23 cellular contexts compared by ENCODE assay signal in genomic region chr2:237170017-237170416, GRCh38.
DNase-seq lines count a peak whose midpoint lies in the region; ATAC-seq and TF ChIP-seq lines count a peak whose summit lies in the region.
"Had no signal": no experiment of that assay in that cellular context is flagged by ENCODE, and none has a peak within 500 bp of the region (broad histone marks: within the 10 kb centered on the region; RNA-seq: fewer than 3 reads in every experiment).

No MANE protein-coding gene starts in this region.

- H3K9me3 Mint-ChIP-seq in activated T-helper 17 cell treated with anti-CD3 and anti-CD28 coated beads, Interleukin-2, amount 50 U/mL, for 72 hours = no peaks in the 10 kb centered on the region
- H3K9me3 Mint-ChIP-seq: natural killer cell treated with Interleukin-12 subunit alpha and Interleukin-12 subunit beta and Interleukin-15 and Interleukin-18, amount 100 ng/mL, for 72 hours had no signal

- peaks cover 32% of the 10 kb centered on the region for H3K27me3 Mint-ChIP-seq in activated T-helper 17 cell treated with anti-CD3 and anti-CD28 coated beads, Interleukin-2, amount 50 U/mL, for 72 hours

- no peaks in the 10 kb centered on the region for H3K27me3 ChIP-seq in esophagus squamous epithelium
- H3K27me3 ChIP-seq in suprapubic skin = no peaks in the 10 kb centered on the region
- H3K27me3 ChIP-seq: adrenal gland, SJSA1, upper lobe of right lung had no signal

- H3K4me1 Mint-ChIP-seq in activated T-helper 17 cell treated with anti-CD3 and anti-CD28 coated beads, Interleukin-2, amount 50 U/mL, for 72 hours = no peaks in the 10 kb centered on the region
- H3K4me1 Mint-ChIP-seq: CD4-positive, CD25-positive, alpha-beta regulatory T cell had no signal

- DNase-seq in GM04503 (ENCODE audit: low read depth) = peak; percentile 40
- DNase-seq in esophagus squamous epithelium (lab: John Stamatoyannopoulos, UW) = no peak
- DNase-seq in left ventricle myocardium superior = no peak
- no peak for DNase-seq in suprapubic skin (ENCODE audit: low spot score in 2 of 2)
- DNase-seq: activated CD4-positive, alpha-beta T cell treated with anti-CD3 and anti-CD28 coated beads, Interleukin-2, amount 50 U/mL, for 1 hour; activated naive CD4-positive, alpha-beta T cell; activated T-cell treated with anti-CD3 and anti-CD28 coated beads, Interleukin-2, amount 50 U/mL, for 4 hours; adrenal gland; CD4-positive, CD25-positive, alpha-beta regulatory T cell; GOT3; NCI-H1092; NCI-H1930; NCI-H526 treated with DMSO at 0.1 percent for 48 hours; retina; spleen; stimulated activated CD4-positive, alpha-beta T cell treated with anti-CD3 and anti-CD28 coated beads, Interleukin-2, amount 100 ng/mL, for 48 hours; upper lobe of right lung had no signal

- H3K9me3 ChIP-seq in esophagus squamous epithelium (peaks cover 0 to 6% (median 3%) of the 10 kb centered on the region in 3 donors), suprapubic skin (no peaks in the 10 kb centered on the region)
- H3K9me3 ChIP-seq: adrenal gland, upper lobe of right lung had no signal

- ATAC-seq in left ventricle myocardium superior (peak; percentile 79), GM19463 (IDR thresholded peaks at IDR 0.05; ENCODE audit: unreplicated experiment) (no peak), HG03139 (IDR thresholded peaks at IDR 0.05; ENCODE audit: unreplicated experiment) (no peak)
- no peak for ATAC-seq in activated T-helper 17 cell treated with anti-CD3 and anti-CD28 coated beads, Interleukin-2, amount 50 U/mL, for 72 hours (replicated peaks)
- ATAC-seq: activated T-cell treated with anti-CD3 and anti-CD28 coated beads, Interleukin-2, amount 50 U/mL, for 4 hours; natural killer cell treated with Interleukin-12 subunit alpha and Interleukin-12 subunit beta and Interleukin-15 and Interleukin-18, amount 100 ng/mL, for 72 hours; upper lobe of right lung had no signal

- WGBS in esophagus squamous epithelium, 2 donors = 75 to 79% methylated on average over 1 of the region's 1 CpG
- 74% methylated on average over 1 of the region's 1 CpG for WGBS in suprapubic skin

- peak overlapping the region in 3 of 4 donors; percentile 16 to 67 (median 57) for H3K27ac ChIP-seq in esophagus squamous epithelium
- H3K27ac ChIP-seq in suprapubic skin = peak overlapping the region; percentile 11
- H3K27ac ChIP-seq: SJSA1, spleen, upper lobe of right lung had no signal

- no peak overlapping the region for H3K27ac Mint-ChIP-seq in activated T-helper 17 cell treated with anti-CD3 and anti-CD28 coated beads, Interleukin-2, amount 50 U/mL, for 72 hours
- H3K27ac Mint-ChIP-seq: CD4-positive, CD25-positive, alpha-beta regulatory T cell; natural killer cell treated with Interleukin-12 subunit alpha and Interleukin-12 subunit beta and Interleukin-15 and Interleukin-18, amount 100 ng/mL, for 72 hours had no signal

- H3K4me3 Mint-ChIP-seq in activated T-helper 17 cell treated with anti-CD3 and anti-CD28 coated beads, Interleukin-2, amount 50 U/mL, for 72 hours = no peak overlapping the region
- H3K4me3 Mint-ChIP-seq: activated T-cell treated with anti-CD3 and anti-CD28 coated beads, Interleukin-2, amount 50 U/mL, for 4 hours; brain; natural killer cell treated with Interleukin-12 subunit alpha and Interleukin-12 subunit beta and Interleukin-15 and Interleukin-18, amount 100 ng/mL, for 72 hours had no signal

- H3K4me3 ChIP-seq in esophagus squamous epithelium (no peak overlapping the region), suprapubic skin (no peak overlapping the region)
- H3K4me3 ChIP-seq: adrenal gland, SJSA1, spleen, upper lobe of right lung had no signal

- H3K4me1 ChIP-seq in esophagus squamous epithelium (peaks cover 0 to 8% (median 0%) of the 10 kb centered on the region in 3 donors), suprapubic skin (peaks cover 13% of the 10 kb centered on the region)
- H3K4me1 ChIP-seq: adrenal gland, spleen, upper lobe of right lung had no signal

- intact Hi-C loops in esophagus squamous epithelium (cut with DNase I) = no loop called here
- intact Hi-C loops in left ventricle myocardium superior (cut with micrococcal nuclease) = no loop called here

- TF ChIP-seq POLR2A in esophagus squamous epithelium (IDR thresholded peaks at IDR 0.05) (no peak), suprapubic skin (IDR thresholded peaks at IDR 0.05) (no peak)

- TF ChIP-seq EP300 in suprapubic skin (IDR thresholded peaks at IDR 0.05) = no peak

- no peaks in the 10 kb centered on the region for H3K36me3 ChIP-seq in esophagus squamous epithelium
- H3K36me3 ChIP-seq in suprapubic skin = no peaks in the 10 kb centered on the region
- H3K36me3 ChIP-seq: adrenal gland, SJSA1, spleen, upper lobe of right lung had no signal

- H3K36me3 Mint-ChIP-seq in activated T-helper 17 cell treated with anti-CD3 and anti-CD28 coated beads, Interleukin-2, amount 50 U/mL, for 72 hours (ENCODE audit: low read depth) = no peaks in the 10 kb centered on the region
- H3K36me3 Mint-ChIP-seq: brain; CD4-positive, CD25-positive, alpha-beta regulatory T cell had no signal

- TF ChIP-seq CTCF in esophagus squamous epithelium (IDR thresholded peaks at IDR 0.05) (no peak), suprapubic skin (IDR thresholded peaks at IDR 0.05) (no peak)
